ENCODE assay signal across 8 cellular contexts in genomic region chr5:132012385-132013005, GRCh38. TPM values are rescaled to one million over a fixed set of nuclear protein-coding genes. Genes with fewer than 3 reads are reported as not detected.
DNase-seq lines count a peak whose midpoint lies in the region; ATAC-seq and TF ChIP-seq lines count a peak whose summit lies in the region.
"Had no signal": no experiment of that assay in that cellular context is flagged by ENCODE, and none has a peak within 500 bp of the region (broad histone marks: within the 10 kb centered on the region; RNA-seq: fewer than 3 reads in every experiment).

No MANE protein-coding gene starts in this region.

- peak; percentile 50 for DNase-seq in HT1080 (ENCODE audit: low read depth)
- DNase-seq in activated CD4-positive, alpha-beta T cell treated with anti-CD3 and anti-CD28 coated beads, Interleukin-2, amount 10 ng/mL, durations not matched to agents 24 days and 14 days: peak; percentile 77
- peak; percentile 60 for DNase-seq in fibroblast of peridontal ligament (ENCODE audit: extremely low read depth)
- peak in 3 of 5 donors; percentile 33 to 76 (median 61) for DNase-seq in ovary
- DNase-seq in NCI-H1436 treated with DMSO at 0.1 percent for 48 hours (lab: John Stamatoyannopoulos, UW): no peak
- DNase-seq in cortex of kidney (lab: John Stamatoyannopoulos, UW): no peak

- H3K4me3 Mint-ChIP-seq in activated CD4-positive, alpha-beta T cell treated with anti-CD3 and anti-CD28 coated beads, Interleukin-2, amount 10 ng/mL, durations not matched to agents 24 days and 14 days: peak overlapping the region; percentile 60

- TF ChIP-seq POLR2A in ovary (IDR thresholded peaks at IDR 0.05): no peak

- no peak for TF ChIP-seq CTCF in ovary (IDR thresholded peaks at IDR 0.05)

- peaks cover 8% of the 10 kb centered on the region for H3K36me3 Mint-ChIP-seq in activated CD4-positive, alpha-beta T cell treated with anti-CD3 and anti-CD28 coated beads, Interleukin-2, amount 10 ng/mL, durations not matched to agents 24 days and 14 days (ENCODE audit: low read depth)

- no peaks in the 10 kb centered on the region for H3K27me3 ChIP-seq in ovary

- H3K4me1 Mint-ChIP-seq in activated CD4-positive, alpha-beta T cell treated with anti-CD3 and anti-CD28 coated beads, Interleukin-2, amount 10 ng/mL, durations not matched to agents 24 days and 14 days: peaks cover 50% of the 10 kb centered on the region

- intact Hi-C loops in activated CD4-positive, alpha-beta T cell treated with anti-CD3 and anti-CD28 coated beads, Interleukin-2, amount 10 ng/mL, durations not matched to agents 24 days and 14 days (cut with micrococcal nuclease): no loop called here
- intact Hi-C loops in ovary (cut with DNase I): no loop called here

- no peak overlapping the region for H3K4me3 ChIP-seq in ovary

- H3K9me3 Mint-ChIP-seq in activated CD4-positive, alpha-beta T cell treated with anti-CD3 and anti-CD28 coated beads, Interleukin-2, amount 10 ng/mL, durations not matched to agents 24 days and 14 days: no peaks in the 10 kb centered on the region

- H3K36me3 ChIP-seq in ovary: no peaks in the 10 kb centered on the region
- H3K36me3 ChIP-seq: neutrophil had no signal

- H3K27me3 Mint-ChIP-seq in activated CD4-positive, alpha-beta T cell treated with anti-CD3 and anti-CD28 coated beads, Interleukin-2, amount 10 ng/mL, durations not matched to agents 24 days and 14 days: peaks cover 76% of the 10 kb centered on the region

- TF ChIP-seq EP300 in ovary (IDR thresholded peaks at IDR 0.05): no peak

- no peak for ATAC-seq in HG03432 (IDR thresholded peaks at IDR 0.05; ENCODE audit: unreplicated experiment)

- H3K9me3 ChIP-seq in ovary: no peaks in the 10 kb centered on the region
- H3K9me3 ChIP-seq: neutrophil had no signal

- WGBS in ovary, 3 donors: 25 to 28% (median 25%) methylated on average over 7 of the region's 7 CpGs

- H3K27ac ChIP-seq in ovary: no peak overlapping the region
- H3K27ac ChIP-seq: neutrophil had no signal

- H3K4me1 ChIP-seq in ovary (ENCODE audit: insufficient read depth): peaks cover 7% of the 10 kb centered on the region

- no peak overlapping the region for H3K27ac Mint-ChIP-seq in activated CD4-positive, alpha-beta T cell treated with anti-CD3 and anti-CD28 coated beads, Interleukin-2, amount 10 ng/mL, durations not matched to agents 24 days and 14 days

RNA-seq across cellular contexts. Expression of gene ACSL6, which starts 1.0 kb away (rescaled TPM):
- 0.03 and 0.06 TPM in 2 replicates for total RNA-seq in HT1080 (2014; rRNA removed; shearing (Covaris generic))
- 0.03 TPM in 1 of 2 replicates, not detected in the other for polyA plus RNA-seq in HT1080 (2015; cell fraction: cytosol; rRNA removed)
- polyA plus RNA-seq in HT1080 (2015; cell fraction: nucleus; rRNA removed): 0.07 and 0.50 TPM in 2 replicates
- 36.9 and 39.6 TPM in 2 replicates for total RNA-seq in activated CD4-positive, alpha-beta T cell treated with anti-CD3 and anti-CD28 coated beads, Interleukin-2, amount 10 ng/mL, durations not matched to agents 24 days and 14 days
- under 1 TPM in 6 of 7 donors, not detected in 1; 0.07 to 0.34 (median 0.22) TPM for total RNA-seq in ovary
- under 1 TPM; 0.17 to 0.65 TPM for polyA plus RNA-seq in ovary

RNA-seq across cellular contexts. Expression of gene IL3, which starts 48.0 kb away (rescaled TPM):
- total RNA-seq in HT1080 (2014; rRNA removed; shearing (Covaris generic)): not detected in 2 replicates
- polyA plus RNA-seq in HT1080 (2015; cell fraction: cytosol; rRNA removed): not detected in 2 replicates
- not detected in 2 replicates for polyA plus RNA-seq in HT1080 (2015; cell fraction: nucleus; rRNA removed)
- total RNA-seq in activated CD4-positive, alpha-beta T cell treated with anti-CD3 and anti-CD28 coated beads, Interleukin-2, amount 10 ng/mL, durations not matched to agents 24 days and 14 days: 67.7 and 71.3 TPM in 2 replicates
- not detected for total RNA-seq in ovary
- polyA plus RNA-seq in ovary: not detected

Comparison
In these comparisons a context has a peak if more than half of its experiments do, and no peak if none do; other contexts are left out.
1. DNase-seq: peak in HT1080 (single experiment), activated CD4-positive, alpha-beta T cell treated with anti-CD3 and anti-CD28 coated beads, Interleukin-2, amount 10 ng/mL, durations not matched to agents 24 days and 14 days (single experiment), fibroblast of peridontal ligament (single experiment) and ovary (3 of 5); none in NCI-H1436 treated with DMSO at 0.1 percent for 48 hours (single experiment) and cortex of kidney (single experiment).
2. RNA of gene ACSL6, which starts 1.0 kb away (total RNA-seq): 36.9 to 39.6 TPM in activated CD4-positive, alpha-beta T cell treated with anti-CD3 and anti-CD28 coated beads, Interleukin-2, amount 10 ng/mL, durations not matched to agents 24 days and 14 days; 0.07 to 0.34 TPM in ovary and 0.03 to 0.06 TPM in HT1080; every median in the first group is over 10 times any median in the second.
3. RNA of gene IL3, which starts 48.0 kb away (total RNA-seq): 67.7 to 71.3 TPM in activated CD4-positive, alpha-beta T cell treated with anti-CD3 and anti-CD28 coated beads, Interleukin-2, amount 10 ng/mL, durations not matched to agents 24 days and 14 days; not detected in HT1080 and not detected in ovary; every median in the first group is over 10 times any median in the second.